ENCODE assay signal across 15 cellular contexts in genomic region chr9:74036549-74037231, GRCh38.
DNase-seq lines count a peak whose midpoint lies in the region; ATAC-seq, FAIRE-seq and TF ChIP-seq lines count a peak whose summit lies in the region.
"Had no signal": no experiment of that assay in that cellular context is flagged by ENCODE, and none has a peak within 500 bp of the region (broad histone marks: within the 10 kb centered on the region; RNA-seq: fewer than 3 reads in every experiment).

No MANE protein-coding gene starts in this region.

- no peak overlapping the region for H2AFZ ChIP-seq in astrocyte (ENCODE audit: low read depth, low read length)

- H3K36me3 ChIP-seq in astrocyte (ENCODE audit: insufficient read depth, low read length), result no peaks in the 10 kb centered on the region
- H3K36me3 ChIP-seq in CD8-positive, alpha-beta memory T cell (ENCODE audit: insufficient read depth, low read length), result no peaks in the 10 kb centered on the region

- FAIRE-seq in astrocyte (lab: Jason Lieb, UNC), result no peak
- FAIRE-seq: G401.6, islet of Langerhans had no signal

- no peaks in the 10 kb centered on the region for H3K27me3 Mint-ChIP-seq in astrocyte (ENCODE audit: low read depth, unreplicated experiment)
- H3K27me3 Mint-ChIP-seq in stimulated activated naive B cell treated with anti-CD40 and anti-IgM and Interleukin-4, amounts not matched to agents 10 μg/mL and 1 μg/mL and 100 μg/mL, for 72 hours, result no peaks in the 10 kb centered on the region
- H3K27me3 Mint-ChIP-seq in CD8-positive, alpha-beta memory T cell, result no peaks in the 10 kb centered on the region
- H3K27me3 Mint-ChIP-seq: B cell, IgD-negative memory B cell had no signal

- no peaks in the 10 kb centered on the region for H3K27me3 ChIP-seq in astrocyte (ENCODE audit: insufficient read depth, low read length)
- H3K27me3 ChIP-seq in CD8-positive, alpha-beta memory T cell (ENCODE audit: insufficient read depth, low read length, poor library complexity, severe bottlenecking), result no peaks in the 10 kb centered on the region

- no peaks in the 10 kb centered on the region for H3K9me3 ChIP-seq in astrocyte (ENCODE audit: insufficient read depth, low read depth, low read length)
- H3K9me3 ChIP-seq in CD8-positive, alpha-beta memory T cell (ENCODE audit: low read length), result no peaks in the 10 kb centered on the region

- no peaks in the 10 kb centered on the region for H3K36me3 Mint-ChIP-seq in astrocyte (ENCODE audit: low read depth, unreplicated experiment)
- H3K36me3 Mint-ChIP-seq in stimulated activated naive B cell treated with anti-CD40 and anti-IgM and Interleukin-4, amounts not matched to agents 10 μg/mL and 1 μg/mL and 100 μg/mL, for 72 hours, result no peaks in the 10 kb centered on the region
- no peaks in the 10 kb centered on the region for H3K36me3 Mint-ChIP-seq in CD8-positive, alpha-beta memory T cell
- H3K36me3 Mint-ChIP-seq: IgD-negative memory B cell had no signal

- POLR2A ChIA-PET in CD8-positive, alpha-beta memory T cell (lab: Charles Lee), result no interaction called here

- no peaks in the 10 kb centered on the region for H3K9me3 Mint-ChIP-seq in astrocyte (ENCODE audit: unreplicated experiment)
- no peaks in the 10 kb centered on the region for H3K9me3 Mint-ChIP-seq in stimulated activated naive B cell treated with anti-CD40 and anti-IgM and Interleukin-4, amounts not matched to agents 10 μg/mL and 1 μg/mL and 100 μg/mL, for 72 hours
- H3K9me3 Mint-ChIP-seq in CD8-positive, alpha-beta memory T cell, result peaks cover 0 to 9% (median 0%) of the 10 kb centered on the region in 5 donors

- no peaks in the 10 kb centered on the region for H4K20me1 ChIP-seq in astrocyte (ENCODE audit: insufficient read depth, low read length)

- no peak overlapping the region for H3K4me3 Mint-ChIP-seq in astrocyte (ENCODE audit: unreplicated experiment)
- no peak overlapping the region for H3K4me3 Mint-ChIP-seq in stimulated activated naive B cell treated with anti-CD40 and anti-IgM and Interleukin-4, amounts not matched to agents 10 μg/mL and 1 μg/mL and 100 μg/mL, for 72 hours
- no peak overlapping the region for H3K4me3 Mint-ChIP-seq in CD8-positive, alpha-beta memory T cell
- H3K4me3 Mint-ChIP-seq: B cell, IgD-negative memory B cell had no signal

- H3K4me3 ChIP-seq in astrocyte (ENCODE audit: insufficient read depth, low read depth, low read length), result no peak overlapping the region
- no peak overlapping the region for H3K4me3 ChIP-seq in CD8-positive, alpha-beta memory T cell (ENCODE audit: low read length)

- H3K9ac ChIP-seq in astrocyte (ENCODE audit: low read length), result no peak overlapping the region

- H3K27ac Mint-ChIP-seq in astrocyte (ENCODE audit: unreplicated experiment), result no peak overlapping the region
- H3K27ac Mint-ChIP-seq in stimulated activated naive B cell treated with anti-CD40 and anti-IgM and Interleukin-4, amounts not matched to agents 10 μg/mL and 1 μg/mL and 100 μg/mL, for 72 hours, result no peak overlapping the region
- H3K27ac Mint-ChIP-seq in CD8-positive, alpha-beta memory T cell, result no peak overlapping the region
- H3K27ac Mint-ChIP-seq: B cell, IgD-negative memory B cell had no signal

- ATAC-seq in GM18502 (IDR thresholded peaks at IDR 0.05; ENCODE audit: poor library complexity, unreplicated experiment), result peak; percentile 66
- ATAC-seq in GM21423 (IDR thresholded peaks at IDR 0.05; ENCODE audit: unreplicated experiment), result peak; percentile 72
- peak; percentile 62 for ATAC-seq in HG03280 (IDR thresholded peaks at IDR 0.05; ENCODE audit: unreplicated experiment)
- no peak for ATAC-seq in stimulated activated naive B cell treated with anti-CD40 and anti-IgM and Interleukin-4, amounts not matched to agents 10 μg/mL and 1 μg/mL and 100 μg/mL, for 72 hours (replicated peaks)

- H3K4me1 ChIP-seq in astrocyte (ENCODE audit: insufficient read depth, low read length), result no peaks in the 10 kb centered on the region
- no peaks in the 10 kb centered on the region for H3K4me1 ChIP-seq in CD8-positive, alpha-beta memory T cell (ENCODE audit: insufficient read depth, low read length)

- peaks cover 4% of the 10 kb centered on the region for H3K4me1 Mint-ChIP-seq in astrocyte (ENCODE audit: low read depth, unreplicated experiment)
- H3K4me1 Mint-ChIP-seq in stimulated activated naive B cell treated with anti-CD40 and anti-IgM and Interleukin-4, amounts not matched to agents 10 μg/mL and 1 μg/mL and 100 μg/mL, for 72 hours, result no peaks in the 10 kb centered on the region
- H3K4me1 Mint-ChIP-seq in CD8-positive, alpha-beta memory T cell, result peaks cover 0 to 5% (median 0%) of the 10 kb centered on the region in 3 donors
- H3K4me1 Mint-ChIP-seq: B cell, IgD-negative memory B cell had no signal

- CTCF ChIA-PET in CD8-positive, alpha-beta memory T cell (lab: Charles Lee), result no interaction called here

- H3K79me2 ChIP-seq in astrocyte (ENCODE audit: insufficient read depth, low read length), result no peaks in the 10 kb centered on the region

- DNase-seq in astrocyte (ENCODE audit: low read depth), result peak; percentile 53
- DNase-seq in stimulated activated naive B cell treated with anti-CD40 and anti-IgM and Interleukin-4, amounts not matched to agents 10 μg/mL and 1 μg/mL and 100 μg/mL, for 72 hours, result no peak
- no peak for DNase-seq in CD8-positive, alpha-beta memory T cell
- no peak for DNase-seq in NCI-H2196 (lab: John Stamatoyannopoulos, UW; ENCODE audit: unreplicated experiment)
- no peak for DNase-seq in GDM1 (lab: John Stamatoyannopoulos, UW)
- DNase-seq: activated CD4-positive, alpha-beta T cell treated with anti-CD3 and anti-CD28 coated beads for 48 hours; activated naive CD4-positive, alpha-beta T cell treated with Interleukin-2 at 50 U/mL for 16 hours; NCI-H1694 had no signal

- no peak for TF ChIP-seq CTCF in astrocyte (IDR thresholded peaks at IDR 0.05; ENCODE audit: insufficient read depth, low read depth, low read length)

- no peak overlapping the region for H3K4me2 ChIP-seq in astrocyte (ENCODE audit: low read length)

- no peak overlapping the region for H3K27ac ChIP-seq in astrocyte (ENCODE audit: low read depth, low read length)
- H3K27ac ChIP-seq in CD8-positive, alpha-beta memory T cell (ENCODE audit: low read depth, low read length), result no peak overlapping the region

Comparison
In these comparisons a context has a peak if more than half of its experiments do, and no peak if none do; other contexts are left out.
1. ATAC-seq: peak in GM18502 (single experiment), GM21423 (single experiment) and HG03280 (single experiment); none in stimulated activated naive B cell treated with anti-CD40 and anti-IgM and Interleukin-4, amounts not matched to agents 10 μg/mL and 1 μg/mL and 100 μg/mL, for 72 hours (0 of 2).